ENCODE assay signal across 22 cellular contexts in the genomic region with DNA sequence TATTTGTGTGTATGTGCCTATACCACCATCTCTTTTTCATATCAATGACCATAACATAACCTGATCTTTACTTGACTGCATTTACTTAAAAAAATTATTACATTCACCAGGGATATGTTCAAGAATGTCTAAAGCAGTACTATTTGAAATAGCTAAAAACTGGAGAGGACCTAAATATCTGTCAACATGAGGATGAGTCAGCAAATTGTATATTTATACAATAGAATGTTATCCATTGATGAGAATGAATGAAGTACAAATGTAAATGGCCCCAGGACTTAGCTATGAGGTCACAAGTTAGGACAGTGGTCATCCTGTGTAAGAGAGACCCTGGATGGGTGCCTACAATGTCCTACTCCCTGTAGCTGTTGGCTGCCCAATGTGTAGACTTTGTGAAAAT.
DNase-seq lines count a peak whose midpoint lies in the region; ATAC-seq, FAIRE-seq and TF ChIP-seq lines count a peak whose summit lies in the region.
"Had no signal": no experiment of that assay in that cellular context is flagged by ENCODE, and none has a peak within 500 bp of the region (broad histone marks: within the 10 kb centered on the region; RNA-seq: fewer than 3 reads in every experiment).

No MANE protein-coding gene starts in this region.

- dilution Hi-C loops in IMR-90 (cut with HindIII; ENCODE audit: low sequenced_read_pairs, unreplicated experiment), result no loop called here

- no peaks in the 10 kb centered on the region for H4K20me1 ChIP-seq in HepG2 (ENCODE audit: insufficient read depth, low read length)
- no peaks in the 10 kb centered on the region for H4K20me1 ChIP-seq in IMR-90 (ENCODE audit: insufficient read depth, low read length)
- H4K20me1 ChIP-seq: BLaER1 had no signal

- H3K27me3 ChIP-seq in HepG2 (ENCODE audit: control insufficient read depth in 1 of 2, insufficient read depth in 2 of 2, low read length in 2 of 2) (no peaks in the 10 kb centered on the region), right lobe of liver (no peaks in the 10 kb centered on the region), IMR-90 (ENCODE audit: control insufficient read depth, insufficient read depth, low read length) (no peaks in the 10 kb centered on the region), neutrophil (no peaks in the 10 kb centered on the region)
- H3K27me3 ChIP-seq: BE2C, BLaER1 had no signal

- H3K27ac ChIP-seq in HepG2 (ENCODE audit: extremely low read length, insufficient read depth, low read length) (no peak overlapping the region), right lobe of liver (no peak overlapping the region), IMR-90 (ENCODE audit: insufficient read depth, low read length) (no peak overlapping the region), neutrophil (peak overlapping the region; percentile 74)
- H3K27ac ChIP-seq: 22Rv1, BLaER1 had no signal

- FAIRE-seq in HepG2 (lab: Jason Lieb, UNC), result no peak
- FAIRE-seq: G401.6, GM12891, GM19239 had no signal

- H3K56ac ChIP-seq in IMR-90 (ENCODE audit: extremely low read depth, insufficient read depth, low read length), result no peak overlapping the region

- H4K8ac ChIP-seq in IMR-90 (ENCODE audit: low read depth in 2 of 2, low read length in 2 of 2), result no peak overlapping the region

- no peaks in the 10 kb centered on the region for H3K4me1 ChIP-seq in HepG2 (ENCODE audit: insufficient read depth, low read length)
- no peaks in the 10 kb centered on the region for H3K4me1 ChIP-seq in right lobe of liver
- no peaks in the 10 kb centered on the region for H3K4me1 ChIP-seq in IMR-90 (ENCODE audit: control insufficient read depth, insufficient read depth, low read length)
- peaks cover 24 to 25% of the 10 kb centered on the region in 2 experiments for H3K4me1 ChIP-seq in neutrophil (ENCODE audit: control insufficient read depth in 1 of 2, insufficient read depth in 1 of 2, low read depth in 1 of 2, low read length in 1 of 2)
- H3K4me1 ChIP-seq: BE2C, BLaER1 had no signal

- H4K5ac ChIP-seq in IMR-90 (ENCODE audit: low read depth, low read length), result no peak overlapping the region

- no peak for DNase-seq in HepG2 (ENCODE audit: low spot score)
- no peak for DNase-seq in right lobe of liver
- DNase-seq in IMR-90, result no peak
- no peak for DNase-seq in DMS153 treated with DMSO at 0.1 percent for 48 hours (lab: John Stamatoyannopoulos, UW; ENCODE audit: unreplicated experiment)
- DNase-seq in amniotic stem cell (lab: John Stamatoyannopoulos, UW), result no peak
- DNase-seq: ACHN; BE2C; C1 segment of cervical spinal cord; CD4-positive, alpha-beta memory T cell; CD4-positive, CD25-positive, alpha-beta regulatory T cell; CD8-positive, alpha-beta memory T cell; COR-L47; DMS 273 treated with DMSO at 0.1 percent for 48 hours; DMS153; DMS79 treated with DMSO at 0.1 percent for 48 hours; GF-D8 had no signal

- H3K14ac ChIP-seq in IMR-90 (replicated peaks; ENCODE audit: low read depth, low read length), result no peak overlapping the region

- H3K4me3 ChIP-seq in HepG2 (replicated peaks in 1 of 3; ENCODE audit: insufficient read depth in 1 of 3, low read depth in 2 of 3, low read length in 3 of 3) (no peak overlapping the region), right lobe of liver (no peak overlapping the region), IMR-90 (ENCODE audit: insufficient read depth, low read depth, low read length) (no peak overlapping the region), neutrophil (ENCODE audit: low read depth in 1 of 2, low read length in 1 of 2) (no peak overlapping the region)
- H3K4me3 ChIP-seq: BLaER1 had no signal

- H3K9ac ChIP-seq in HepG2 (ENCODE audit: insufficient read depth, low read depth, low read length), result no peak overlapping the region
- no peak overlapping the region for H3K9ac ChIP-seq in IMR-90 (ENCODE audit: low read depth, low read length)
- H3K9ac ChIP-seq: BLaER1 had no signal

- no peak overlapping the region for H2AK5ac ChIP-seq in IMR-90 (ENCODE audit: low read depth, low read length)

- no peaks in the 10 kb centered on the region for H3K36me3 ChIP-seq in HepG2 (replicated peaks in 1 of 2; ENCODE audit: control insufficient read depth in 1 of 2, insufficient read depth in 2 of 2, low read length in 2 of 2)
- no peaks in the 10 kb centered on the region for H3K36me3 ChIP-seq in right lobe of liver
- H3K36me3 ChIP-seq in IMR-90 (ENCODE audit: control insufficient read depth, insufficient read depth, low read length), result no peaks in the 10 kb centered on the region
- peaks cover 4% of the 10 kb centered on the region for H3K36me3 ChIP-seq in neutrophil
- H3K36me3 ChIP-seq: BE2C, BLaER1 had no signal

- TF ChIP-seq CTCF in HepG2 (CRISPR knock-in tag; IDR thresholded peaks at IDR 0.05) (no peak), right lobe of liver (IDR thresholded peaks at IDR 0.05) (no peak), IMR-90 (conservative IDR thresholded peaks at IDR 0.05; ENCODE audit: low read depth, low read length) (no peak), neutrophil (IDR thresholded peaks at IDR 0.05) (no peak)

- H2AFZ ChIP-seq in HepG2 (ENCODE audit: low read length) (no peak overlapping the region), IMR-90 (replicated peaks; ENCODE audit: low read length, poor library complexity) (no peak overlapping the region)

- H2BK20ac ChIP-seq in IMR-90 (ENCODE audit: low read depth, low read length), result no peak overlapping the region

- intact Hi-C loops in HepG2 (cut with micrococcal nuclease; ENCODE audit: unreplicated experiment), result no loop called here
- intact Hi-C loops in right lobe of liver (cut with DNase I), result no loop called here
- intact Hi-C loops in IMR-90 (cut with micrococcal nuclease), result no loop called here

- H2BK15ac ChIP-seq in IMR-90 (ENCODE audit: low read depth, low read length), result no peak overlapping the region

- peaks cover 30% of the 10 kb centered on the region for H3K9me3 ChIP-seq in HepG2 (ENCODE audit: low read length)
- H3K9me3 ChIP-seq in right lobe of liver, result no peaks in the 10 kb centered on the region
- no peaks in the 10 kb centered on the region for H3K9me3 ChIP-seq in IMR-90 (ENCODE audit: control insufficient read depth, insufficient read depth, low read length)
- H3K9me3 ChIP-seq in neutrophil, result no peaks in the 10 kb centered on the region
- H3K9me3 ChIP-seq: BE2C had no signal

- no peaks in the 10 kb centered on the region for H3K9me1 ChIP-seq in IMR-90 (ENCODE audit: insufficient read depth, low read length)

- CTCF ChIA-PET in HepG2 (lab: Yijun Ruan, JAX; ENCODE audit: low intra/inter-chr PET ratio, low total read pairs) (no interaction called here), IMR-90 (lab: Yijun Ruan, JAX) (no interaction called here)

- no peak overlapping the region for H3K23ac ChIP-seq in IMR-90 (ENCODE audit: low read depth, low read length)

- ATAC-seq in HepG2, result no peak
- ATAC-seq in right lobe of liver, result no peak
- no peak for ATAC-seq in IMR-90 (ENCODE audit: low read depth)

- no peaks in the 10 kb centered on the region for H3K79me1 ChIP-seq in IMR-90 (ENCODE audit: low read depth in 1 of 2, low read length in 2 of 2)

- TF ChIP-seq RAD21 in HepG2 (CRISPR knock-in tag; IDR thresholded peaks at IDR 0.05) (no peak), IMR-90 (IDR thresholded peaks at IDR 0.05; ENCODE audit: low read length) (no peak)

- POLR2A ChIA-PET in HepG2 (lab: Yijun Ruan, JAX), result no interaction called here
- POLR2A ChIA-PET in IMR-90 (lab: Charles Lee; ENCODE audit: unreplicated experiment), result no interaction called here

- no peak overlapping the region for H3K18ac ChIP-seq in IMR-90 (ENCODE audit: low read depth, low read length)

- H3K4me2 ChIP-seq in HepG2 (ENCODE audit: low read depth, low read length) (no peak overlapping the region), IMR-90 (ENCODE audit: low read depth, low read length) (no peak overlapping the region)
- H3K4me2 ChIP-seq: BLaER1 had no signal

- H2AK9ac ChIP-seq in IMR-90 (replicated peaks; ENCODE audit: low read depth, low read length, poor library complexity), result no peak overlapping the region

- TF ChIP-seq POLR2A in HepG2 (IDR thresholded peaks at IDR 0.05; ENCODE audit: insufficient read depth in 1 of 2, low read depth in 2 of 2, low read length in 2 of 2), result no peak
- no peak for TF ChIP-seq POLR2A in right lobe of liver (IDR thresholded peaks at IDR 0.05)
- no peak for TF ChIP-seq POLR2A in IMR-90 (IDR thresholded peaks at IDR 0.05; ENCODE audit: low read depth, low read length)

- BruUV-seq in HepG2 (replicated peaks; lab: Mats Ljungman, UMichigan), result no TSS peak
- BruUV-seq in IMR-90 (replicated peaks; lab: Mats Ljungman, UMichigan), result no TSS peak

- TF ChIP-seq EP300 in HepG2 (IDR thresholded peaks at IDR 0.05; ENCODE audit: low read depth in 2 of 2, low read length in 2 of 2), result no peak
- no peak for TF ChIP-seq EP300 in HepG2 (CRISPR knock-in tag; IDR thresholded peaks at IDR 0.05; ENCODE audit: borderline replicate concordance)

- no peak overlapping the region for H2BK5ac ChIP-seq in IMR-90 (ENCODE audit: low read depth, low read length, poor library complexity, severe bottlenecking)

- no peak overlapping the region for H3K4ac ChIP-seq in IMR-90 (ENCODE audit: low read depth, low read length)

- in situ Hi-C loops in HepG2 (cut with HindIII; ENCODE audit: extremely low pct_ligation_motif_present, low pct_unique_long_range_greater_than_20kb), result no loop called here
- in situ Hi-C loops in IMR-90 (cut with MboI; ENCODE audit: low sequenced_read_pairs), result no loop called here

- H2BK120ac ChIP-seq in IMR-90 (ENCODE audit: low read depth, low read length), result no peak overlapping the region

- H3K79me2 ChIP-seq in HepG2 (ENCODE audit: insufficient read depth, low read length), result no peaks in the 10 kb centered on the region

- H4K91ac ChIP-seq in IMR-90 (ENCODE audit: insufficient read depth, low read depth, low read length), result no peak overlapping the region

TF ChIP-seq in HepG2, 621 proteins besides CTCF, POLR2A, EP300 and RAD21 (continues in another document):
- TF ChIP-seq MAFF (IDR thresholded peaks at IDR 0.05; ENCODE audit: low read depth, low read length), result peak; percentile 78
- TF ChIP-seq MAFK (conservative IDR thresholded peaks at IDR 0.05 in 1 of 2, IDR thresholded peaks at IDR 0.05 in 1 of 2; ENCODE audit: low read length in 2 of 2), result peak; percentile 85 to 91
- no peak for TF ChIP-seq SCMH1 (CRISPR knock-in tag; IDR thresholded peaks at IDR 0.05; ENCODE audit: borderline replicate concordance)
- TF ChIP-seq NFE2L2 (IDR thresholded peaks at IDR 0.05; ENCODE audit: low read length), result peak; percentile 94
- no peak for TF ChIP-seq GZF1 (CRISPR knock-in tag; IDR thresholded peaks at IDR 0.05)

TF ChIP-seq in IMR-90, 13 proteins besides CTCF, POLR2A, EP300 and RAD21:
- TF ChIP-seq MAFK (IDR thresholded peaks at IDR 0.05; ENCODE audit: low read depth, low read length) (peak; percentile 74), RCOR1 (IDR thresholded peaks at IDR 0.05; ENCODE audit: insufficient replicate concordance, low read length) (no peak), CHD1 (IDR thresholded peaks at IDR 0.05; ENCODE audit: low read depth, low read length) (no peak), NFE2L2 (IDR thresholded peaks at IDR 0.05; ENCODE audit: low read depth, low read length) (peak; percentile 83)
